ENCODE assay signal across 1 cellular context in genomic region chr17:28864991-28865849, GRCh38.
A peak's percentile ranks its signal among the peaks of the same experiment; 100 is the strongest.
TF ChIP-seq lines count a peak whose summit lies in the region.

No MANE protein-coding gene starts in this region.

TF ChIP-seq in K562, 482 proteins besides CTCF, POLR2A, EP300 and RAD21 (continued from another document and continues in another):
- TF ChIP-seq ZNF431 (CRISPR knock-in tag; IDR thresholded peaks at IDR 0.05) (peak; percentile 48; the same call in 1 of the 2 replicates), IRF2 (CRISPR knock-in tag; IDR thresholded peaks at IDR 0.05) (no peak), ZNF77 (CRISPR knock-in tag; IDR thresholded peaks at IDR 0.05) (no peak), PRPF4 (IDR thresholded peaks at IDR 0.05; ENCODE audit: insufficient read depth, low read depth, low read length, poor library complexity, severe bottlenecking) (no peak), RBBP5 (IDR thresholded peaks at IDR 0.05; ENCODE audit: borderline replicate concordance, insufficient read depth, low read length, poor library complexity, severe bottlenecking) (peak; percentile 66), ZNF778 (CRISPR knock-in tag; IDR thresholded peaks at IDR 0.05) (no peak), ASH1L (IDR thresholded peaks at IDR 0.05; ENCODE audit: borderline replicate concordance, low read depth, partially characterized antibody) (no peak), HDAC8 (tag; IDR thresholded peaks at IDR 0.05) (no peak), PML (IDR thresholded peaks at IDR 0.05; ENCODE audit: low read length) (peak; percentile 99), SRSF1 (IDR thresholded peaks at IDR 0.05; ENCODE audit: low read depth, low read length) (no peak), FOXJ3 (CRISPR knock-in tag; IDR thresholded peaks at IDR 0.05) (no peak), GATAD2A (IDR thresholded peaks at IDR 0.05) (peak; percentile 98), NFIC (IDR thresholded peaks at IDR 0.05) (peak; percentile 99), PRDM10 (IDR thresholded peaks at IDR 0.05; ENCODE audit: partially characterized antibody) (peak; percentile 79), ATF6 (CRISPR knock-in tag; IDR thresholded peaks at IDR 0.05) (peak; percentile 42; the same call in 1 of the 2 replicates), ZNF76 (CRISPR knock-in tag; IDR thresholded peaks at IDR 0.05; ENCODE audit: borderline replicate concordance) (peak; percentile 86), HEY1 (CRISPR knock-in tag; IDR thresholded peaks at IDR 0.05; ENCODE audit: borderline replicate concordance) (peak; percentile 16; the same call in 1 of the 2 replicates), ZZZ3 (IDR thresholded peaks at IDR 0.05) (no peak), BCL6 (CRISPR knock-in tag; IDR thresholded peaks at IDR 0.05) (peak; percentile 85), TCF7L2 (IDR thresholded peaks at IDR 0.05; ENCODE audit: low read depth, low read length) (no peak), LEF1 (IDR thresholded peaks at IDR 0.05) (peak; percentile 99), ZKSCAN8 (CRISPR knock-in tag; IDR thresholded peaks at IDR 0.05) (peak; percentile 90), PPARD (CRISPR knock-in tag; IDR thresholded peaks at IDR 0.05) (no peak), MTA2 (IDR thresholded peaks at IDR 0.05; ENCODE audit: low read depth) (peak; percentile 100), TCF15 (CRISPR knock-in tag; IDR thresholded peaks at IDR 0.05) (peak; percentile 54), SIN3A (IDR thresholded peaks at IDR 0.05; ENCODE audit: borderline replicate concordance in 2 of 2, control insufficient read depth in 1 of 2, low read depth in 2 of 2, low read length in 2 of 2) (peak in 1 of 2 experiments; percentile 41; a peak in 1 of 4 replicates), ZNF518B (CRISPR knock-in tag; IDR thresholded peaks at IDR 0.05) (no peak), GTF2F1 (IDR thresholded peaks at IDR 0.05; ENCODE audit: low read depth, low read length) (no peak), SREBF1 (IDR thresholded peaks at IDR 0.05; ENCODE audit: borderline replicate concordance, low read depth, low read length) (no peak), ZNF512 (tag; IDR thresholded peaks at IDR 0.05) (no peak), NFIX (CRISPR knock-in tag; IDR thresholded peaks at IDR 0.05; ENCODE audit: low read depth) (no peak), HNRNPH1 (optimal IDR thresholded peaks at IDR 0.05; ENCODE audit: low read depth, low read length) (no peak), CSDE1 (IDR thresholded peaks at IDR 0.05) (no peak), SRF (CRISPR knock-in tag; IDR thresholded peaks at IDR 0.05) (no peak; a peak in 1 of 4 replicates), ZFP91 (CRISPR knock-in tag; IDR thresholded peaks at IDR 0.05) (no peak), MED1 (CRISPR knock-in tag; IDR thresholded peaks at IDR 0.05; ENCODE audit: borderline replicate concordance) (no peak), ZNF79 (CRISPR knock-in tag; IDR thresholded peaks at IDR 0.05; ENCODE audit: low read depth) (no peak; the same call in 1 of the 2 replicates), HCFC1 (IDR thresholded peaks at IDR 0.05; ENCODE audit: low read depth, low read length) (peak; percentile 42; the same call in 1 of the 2 replicates), BRD9 (IDR thresholded peaks at IDR 0.05; ENCODE audit: low read depth, partially characterized antibody) (peak; percentile 52), HNRNPUL1 (IDR thresholded peaks at IDR 0.05; ENCODE audit: low read length) (0 out of 2 replicates have a peak, but pooled peaks have one; percentile 34), KAT2B (IDR thresholded peaks at IDR 0.05; ENCODE audit: low read depth, low read length) (no peak), NR1H2 (CRISPR knock-in tag; IDR thresholded peaks at IDR 0.05) (no peak), CBX2 (IDR thresholded peaks at IDR 0.05; ENCODE audit: insufficient read depth, low read length, poor library complexity, severe bottlenecking) (no peak), SFPQ (IDR thresholded peaks at IDR 0.05; ENCODE audit: low read depth, low read length) (no peak), NCOA1 (IDR thresholded peaks at IDR 0.05; ENCODE audit: low read depth) (peak; percentile 96), YBX1 (IDR thresholded peaks at IDR 0.05) (no peak), PKNOX1 (IDR thresholded peaks at IDR 0.05) (no peak), HDAC3 (IDR thresholded peaks at IDR 0.05; ENCODE audit: borderline replicate concordance, partially characterized antibody) (peak; percentile 99), KLF16 (IDR thresholded peaks at IDR 0.05) (peak; percentile 100), MYNN (IDR thresholded peaks at IDR 0.05) (peak; percentile 84; the same call in 1 of the 2 replicates), MYNN (CRISPR knock-in tag; IDR thresholded peaks at IDR 0.05) (no peak), NELFE (IDR thresholded peaks at IDR 0.05; ENCODE audit: insufficient read depth, insufficient read length) (no peak), ZNF274 (IDR thresholded peaks at IDR 0.05; ENCODE audit: borderline replicate concordance, low read depth, low read length) (peak; percentile 90)
